ENCODE assay signal across 8 cellular contexts in genomic region chr6:138403801-138404665, GRCh38. TPM values are rescaled to one million over a fixed set of nuclear protein-coding genes. Genes with fewer than 3 reads are reported as not detected.
A peak's percentile ranks its signal among the peaks of the same experiment; 100 is the strongest.
DNase-seq lines count a peak whose midpoint lies in the region; ATAC-seq and TF ChIP-seq lines count a peak whose summit lies in the region.

Gene HEBP2, plus strand, starts transcription at chr6:138404223. Its CDS starts 273 bp downstream, at chr6:138404496.

- peaks cover 11% of the 10 kb centered on the region for H3K36me3 Mint-ChIP-seq in activated CD4-positive, alpha-beta T cell treated with anti-CD3 and anti-CD28 coated beads, Interleukin-2, amount 10 ng/mL, durations not matched to agents 7 days and 5 days (ENCODE audit: low read depth)

- 0 out of 2 replicates have a peak, but pooled peaks cover 2% of the 10 kb centered on the region for H3K4me1 ChIP-seq in BE2C

- H3K9me3 ChIP-seq in BE2C, result no peaks in the 10 kb centered on the region

- H3K4me3 ChIP-seq in BE2C (ENCODE audit: low read depth, low read length), result peak within 1 kb of the TSS; percentile 86

- H3K27me3 ChIP-seq in BE2C, result no peaks in the 10 kb centered on the region

- H3K9me3 Mint-ChIP-seq in activated CD4-positive, alpha-beta T cell treated with anti-CD3 and anti-CD28 coated beads, Interleukin-2, amount 10 ng/mL, durations not matched to agents 7 days and 5 days, result no peaks in the 10 kb centered on the region

- CTCF ChIA-PET in activated CD4-positive, alpha-beta T cell treated with anti-CD3 and anti-CD28 coated beads, Interleukin-2, amount 10 ng/mL, durations not matched to agents 7 days and 5 days (lab: Charles Lee), result interaction anchor here (0.9 to 1.1 kb wide), 2 partner anchors 13 to 40 kb away, joined by 3 read pairs; no protein-coding TSS in a partner anchor

- ATAC-seq in GM19328 (IDR thresholded peaks at IDR 0.05; ENCODE audit: unreplicated experiment), result peak; percentile 91
- peak; percentile 61 for ATAC-seq in HG03469 (IDR thresholded peaks at IDR 0.05; ENCODE audit: unreplicated experiment)
- ATAC-seq in left lobe of liver, result peak; percentile 90

- peaks cover 9% of the 10 kb centered on the region for H3K27me3 Mint-ChIP-seq in activated CD4-positive, alpha-beta T cell treated with anti-CD3 and anti-CD28 coated beads, Interleukin-2, amount 10 ng/mL, durations not matched to agents 7 days and 5 days

- no peaks in the 10 kb centered on the region for H3K36me3 ChIP-seq in BE2C

- peak within 1 kb of the TSS; percentile 74 for H3K4me3 Mint-ChIP-seq in activated CD4-positive, alpha-beta T cell treated with anti-CD3 and anti-CD28 coated beads, Interleukin-2, amount 10 ng/mL, durations not matched to agents 7 days and 5 days

- peak; percentile 53 for TF ChIP-seq CTCF in BE2C (IDR thresholded peaks at IDR 0.05; ENCODE audit: low read depth, low read length)

- DNase-seq in BE2C, result peak; percentile 97
- DNase-seq in NCI-H526 treated with DMSO at 0.1 percent for 48 hours (lab: John Stamatoyannopoulos, UW), result peak; percentile 94
- DNase-seq in activated CD4-positive, alpha-beta T cell treated with anti-CD3 and anti-CD28 coated beads, Interleukin-2, amount 10 ng/mL, durations not matched to agents 7 days and 5 days, result peak; percentile 91
- peak; percentile 59 for DNase-seq in dedifferentiated amniotic fluid mesenchymal stem cell (ENCODE audit: extremely low spot score)
- peak; percentile 99 for DNase-seq in left lobe of liver (ENCODE audit: low spot score)
- peak; percentile 91 for DNase-seq in stimulated activated CD4-positive, alpha-beta T cell treated with anti-CD3 and anti-CD28 coated beads, Interleukin-2, amount 100 ng/mL, for 4 hours (ENCODE audit: low read depth)

- H3K27ac Mint-ChIP-seq in activated CD4-positive, alpha-beta T cell treated with anti-CD3 and anti-CD28 coated beads, Interleukin-2, amount 10 ng/mL, durations not matched to agents 7 days and 5 days, result peak within 1 kb of the TSS; percentile 75

- H3K4me1 Mint-ChIP-seq in activated CD4-positive, alpha-beta T cell treated with anti-CD3 and anti-CD28 coated beads, Interleukin-2, amount 10 ng/mL, durations not matched to agents 7 days and 5 days, result peaks cover 21% of the 10 kb centered on the region

- POLR2A ChIA-PET in activated CD4-positive, alpha-beta T cell treated with anti-CD3 and anti-CD28 coated beads, Interleukin-2, amount 10 ng/mL, durations not matched to agents 7 days and 5 days (lab: Charles Lee), result no interaction called here

RNA-seq across cellular contexts. Expression of gene HEBP2, which starts in this region (rescaled TPM):
- polyA plus RNA-seq in BE2C (2012; ENCODE audit: insufficient read depth, insufficient read length, low read depth), result 55.5 TPM
- 10 to 100 TPM in 1 of 2 experiments, 1 to 10 TPM in 1; 9.2 to 11.7 TPM for total RNA-seq in activated CD4-positive, alpha-beta T cell treated with anti-CD3 and anti-CD28 coated beads, Interleukin-2, amount 10 ng/mL, durations not matched to agents 7 days and 5 days
- total RNA-seq in left lobe of liver, result 73.4 TPM

Comparison
In these comparisons a context has a peak if more than half of its experiments do, and no peak if none do; other contexts are left out.
1. Peak in every context shown above with its lines: DNase-seq, ATAC-seq and H3K4me3 ChIP-seq.